Comparison of ENCODE assay signal across 32 cellular contexts in the genomic region with DNA sequence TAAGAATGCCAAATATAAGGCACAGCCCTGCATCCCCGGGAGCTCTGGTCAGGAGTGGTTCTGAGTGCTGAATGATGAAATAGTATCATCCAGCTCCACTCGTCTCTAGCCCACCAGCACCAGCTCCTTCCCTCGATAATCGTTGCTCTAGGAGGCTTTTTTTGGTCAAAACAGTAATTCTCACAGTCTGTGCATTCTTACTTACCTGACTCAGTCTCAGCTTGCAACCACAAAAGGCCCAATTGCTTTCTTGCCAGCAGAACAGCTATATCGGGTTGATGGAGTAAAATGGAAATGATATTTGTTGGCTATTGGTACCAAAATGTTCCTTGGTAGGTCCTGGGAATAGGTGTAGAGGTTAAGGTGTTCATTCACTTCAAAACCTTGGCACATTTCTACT.
"Had no signal": no experiment of that assay in that cellular context is flagged by ENCODE, and none has a peak within 500 bp of the region (broad histone marks: within the 10 kb centered on the region; RNA-seq: fewer than 3 reads in every experiment).

No MANE protein-coding gene starts in this region.

- H3K36me3 ChIP-seq: adrenal gland, brain microvascular endothelial cell, esophagus squamous epithelium had no signal

- ATAC-seq: activated CD4-positive, alpha-beta T cell treated with anti-CD3 and anti-CD28 coated beads for 36 hours; activated CD8-positive, alpha-beta memory T cell treated with anti-CD3 and anti-CD28 coated beads, Interleukin-2, amount 10 ng/mL, durations not matched to agents 7 days and 5 days; activated CD8-positive, alpha-beta T cell treated with anti-CD3 and anti-CD28 coated beads, Interleukin-2, amount 10 ng/mL, durations not matched to agents 7 days and 5 days; activated naive CD8-positive, alpha-beta T cell treated with anti-CD3 and anti-CD28 coated beads, Interleukin-2, amount 50 U/mL, for 24 hours; effector memory CD8-positive, alpha-beta T cell; T-helper 17 cell had no signal

- H3K9me3 Mint-ChIP-seq: activated CD4-positive, alpha-beta memory T cell treated with anti-CD3 and anti-CD28 coated beads for 36 hours; activated CD4-positive, alpha-beta T cell treated with anti-CD3 and anti-CD28 coated beads, Interleukin-2, amount 10 ng/mL, durations not matched to agents 24 days and 14 days; activated naive CD4-positive, alpha-beta T cell treated with anti-CD3 and anti-CD28 coated beads for 36 hours; activated naive CD4-positive, alpha-beta T cell treated with anti-CD3 and anti-CD28 coated beads, Interleukin-2, amount 50 U/mL, for 24 hours; activated naive CD8-positive, alpha-beta T cell treated with anti-CD3 and anti-CD28 coated beads for 36 hours; activated T-helper 1 cell treated with anti-CD3 and anti-CD28 coated beads, Interleukin-12 subunit alpha, Interleukin-12 subunit beta, Interleukin-2, Interleukin-4 antibody, amounts not matched to agents 30 ng/mL and 10 ng/mL and 1 ng/mL, durations not matched to agents 14 hours and 24 hours and 36 hours; activated T-helper 2 cell treated with anti-CD3 and anti-CD28 coated beads, Interferon-gamma antibody, Interleukin-2, Interleukin-4, amounts not matched to agents 10 μg/mL and 5 μg/mL and 100 μg/mL, durations not matched to agents 14 hours and 24 hours and 36 hours; T-helper 2 cell treated with Interferon-gamma antibody and Interleukin-4, amounts not matched to agents 5 μg/mL and 100 μg/mL, for 36 hours had no signal

- H3K4me3 Mint-ChIP-seq: activated CD4-positive, alpha-beta memory T cell treated with anti-CD3 and anti-CD28 coated beads for 36 hours; activated CD4-positive, alpha-beta T cell treated with anti-CD3 and anti-CD28 coated beads for 36 hours; activated CD4-positive, alpha-beta T cell treated with anti-CD3 and anti-CD28 coated beads, Interleukin-2, amount 10 ng/mL, durations not matched to agents 24 days and 14 days; activated CD8-positive, alpha-beta memory T cell treated with anti-CD3 and anti-CD28 coated beads, Interleukin-2, amount 10 ng/mL, durations not matched to agents 7 days and 5 days; activated CD8-positive, alpha-beta T cell treated with anti-CD3 and anti-CD28 coated beads, Interleukin-2, amount 10 ng/mL, durations not matched to agents 7 days and 5 days; activated naive CD4-positive, alpha-beta T cell treated with anti-CD3 and anti-CD28 coated beads for 36 hours; activated naive CD4-positive, alpha-beta T cell treated with anti-CD3 and anti-CD28 coated beads, Interleukin-2, amount 50 U/mL, for 24 hours; activated naive CD8-positive, alpha-beta T cell treated with anti-CD3 and anti-CD28 coated beads for 36 hours; activated naive CD8-positive, alpha-beta T cell treated with anti-CD3 and anti-CD28 coated beads, Interleukin-2, amount 50 U/mL, for 24 hours; activated T-helper 1 cell treated with anti-CD3 and anti-CD28 coated beads, Interleukin-12 subunit alpha, Interleukin-12 subunit beta, Interleukin-2, Interleukin-4 antibody, amounts not matched to agents 30 ng/mL and 10 ng/mL and 1 ng/mL, durations not matched to agents 14 hours and 24 hours and 36 hours; effector memory CD8-positive, alpha-beta T cell; T-helper 17 cell; T-helper 2 cell treated with Interferon-gamma antibody and Interleukin-4, amounts not matched to agents 5 μg/mL and 100 μg/mL, for 36 hours had no signal

- H3K4me1 ChIP-seq: adrenal gland, esophagus squamous epithelium had no signal

- DNase-seq: activated CD4-positive, alpha-beta memory T cell treated with anti-CD3 and anti-CD28 coated beads for 36 hours; activated CD4-positive, alpha-beta T cell treated with anti-CD3 and anti-CD28 coated beads for 36 hours; activated CD4-positive, alpha-beta T cell treated with anti-CD3 and anti-CD28 coated beads, Interleukin-2, amount 10 ng/mL, durations not matched to agents 24 days and 14 days; activated CD4-positive, CD25-positive, alpha-beta regulatory T cell; activated CD4-positive, CD25-positive, alpha-beta regulatory T cell treated with anti-CD3 and anti-CD28 coated beads, Interleukin-2, amount 50 U/mL, for 72 hours; activated CD8-positive, alpha-beta memory T cell treated with anti-CD3 and anti-CD28 coated beads, Interleukin-2, amount 10 ng/mL, durations not matched to agents 7 days and 5 days; activated CD8-positive, alpha-beta memory T cell treated with anti-CD3 and anti-CD28 coated beads, Interleukin-2, amount 50 U/mL, for 4 hours; activated CD8-positive, alpha-beta T cell treated with anti-CD3 and anti-CD28 coated beads, Interleukin-2, amount 10 ng/mL, durations not matched to agents 7 days and 5 days; activated effector memory CD4-positive, alpha-beta T cell treated with anti-CD3 and anti-CD28 coated beads, Interleukin-2, amount 50 U/mL, for 16 hours; activated naive CD4-positive, alpha-beta T cell treated with anti-CD3 and anti-CD28 coated beads for 36 hours; activated naive CD8-positive, alpha-beta T cell treated with anti-CD3 and anti-CD28 coated beads for 36 hours; activated naive CD8-positive, alpha-beta T cell treated with anti-CD3 and anti-CD28 coated beads, Interleukin-2, amount 50 U/mL, for 24 hours; activated T-cell treated with anti-CD3 and anti-CD28 coated beads, Interleukin-2, amount 50 U/mL, for 1 hour; activated T-cell treated with anti-CD3 and anti-CD28 coated beads, Interleukin-2, amount 50 U/mL, for 48 hours; adrenal gland; brain microvascular endothelial cell; caudate nucleus; cortex of kidney; dermis blood vessel endothelial cell; effector CD4-positive, alpha-beta T cell; effector memory CD8-positive, alpha-beta T cell; erythroblast; esophagus squamous epithelium; foreskin melanocyte; head of caudate nucleus; T-helper 1 cell; T-helper 17 cell; T1000 had no signal

- H3K9me3 ChIP-seq: adrenal gland, esophagus squamous epithelium had no signal

- H3K4me3 ChIP-seq: adrenal gland, esophagus squamous epithelium had no signal

- H3K27me3 ChIP-seq: adrenal gland, brain microvascular endothelial cell, esophagus squamous epithelium had no signal

- H3K4me1 Mint-ChIP-seq: activated CD4-positive, alpha-beta T cell treated with anti-CD3 and anti-CD28 coated beads for 36 hours; activated CD4-positive, alpha-beta T cell treated with anti-CD3 and anti-CD28 coated beads, Interleukin-2, amount 10 ng/mL, durations not matched to agents 24 days and 14 days; activated CD8-positive, alpha-beta memory T cell treated with anti-CD3 and anti-CD28 coated beads, Interleukin-2, amount 10 ng/mL, durations not matched to agents 7 days and 5 days; activated naive CD4-positive, alpha-beta T cell treated with anti-CD3 and anti-CD28 coated beads, Interleukin-2, amount 50 U/mL, for 24 hours; activated naive CD8-positive, alpha-beta T cell treated with anti-CD3 and anti-CD28 coated beads for 36 hours; activated naive CD8-positive, alpha-beta T cell treated with anti-CD3 and anti-CD28 coated beads, Interleukin-2, amount 50 U/mL, for 24 hours; T-helper 17 cell had no signal

- H3K27me3 Mint-ChIP-seq: activated CD4-positive, alpha-beta memory T cell treated with anti-CD3 and anti-CD28 coated beads for 36 hours; activated CD4-positive, alpha-beta T cell treated with anti-CD3 and anti-CD28 coated beads for 36 hours; activated CD4-positive, alpha-beta T cell treated with anti-CD3 and anti-CD28 coated beads, Interleukin-2, amount 10 ng/mL, durations not matched to agents 24 days and 14 days; activated CD8-positive, alpha-beta memory T cell treated with anti-CD3 and anti-CD28 coated beads, Interleukin-2, amount 10 ng/mL, durations not matched to agents 7 days and 5 days; activated naive CD4-positive, alpha-beta T cell treated with anti-CD3 and anti-CD28 coated beads, Interleukin-2, amount 50 U/mL, for 24 hours; effector memory CD8-positive, alpha-beta T cell had no signal

- H3K27ac ChIP-seq: adrenal gland, brain microvascular endothelial cell, esophagus squamous epithelium had no signal

- H3K27ac Mint-ChIP-seq: activated CD4-positive, alpha-beta memory T cell treated with anti-CD3 and anti-CD28 coated beads for 36 hours; activated CD4-positive, alpha-beta T cell treated with anti-CD3 and anti-CD28 coated beads for 36 hours; activated CD4-positive, alpha-beta T cell treated with anti-CD3 and anti-CD28 coated beads, Interleukin-2, amount 10 ng/mL, durations not matched to agents 24 days and 14 days; activated CD8-positive, alpha-beta memory T cell treated with anti-CD3 and anti-CD28 coated beads, Interleukin-2, amount 10 ng/mL, durations not matched to agents 7 days and 5 days; activated CD8-positive, alpha-beta T cell treated with anti-CD3 and anti-CD28 coated beads, Interleukin-2, amount 10 ng/mL, durations not matched to agents 7 days and 5 days; activated naive CD4-positive, alpha-beta T cell treated with anti-CD3 and anti-CD28 coated beads for 36 hours; activated naive CD4-positive, alpha-beta T cell treated with anti-CD3 and anti-CD28 coated beads, Interleukin-2, amount 50 U/mL, for 24 hours; activated naive CD8-positive, alpha-beta T cell treated with anti-CD3 and anti-CD28 coated beads for 36 hours; activated naive CD8-positive, alpha-beta T cell treated with anti-CD3 and anti-CD28 coated beads, Interleukin-2, amount 50 U/mL, for 24 hours; activated T-helper 1 cell treated with anti-CD3 and anti-CD28 coated beads, Interleukin-12 subunit alpha, Interleukin-12 subunit beta, Interleukin-2, Interleukin-4 antibody, amounts not matched to agents 30 ng/mL and 10 ng/mL and 1 ng/mL, durations not matched to agents 14 hours and 24 hours and 36 hours; activated T-helper 2 cell treated with anti-CD3 and anti-CD28 coated beads, Interferon-gamma antibody, Interleukin-2, Interleukin-4, amounts not matched to agents 10 μg/mL and 5 μg/mL and 100 μg/mL, durations not matched to agents 14 hours and 24 hours and 36 hours; effector memory CD8-positive, alpha-beta T cell; T-helper 17 cell; T-helper 2 cell treated with Interferon-gamma antibody and Interleukin-4, amounts not matched to agents 5 μg/mL and 100 μg/mL, for 36 hours had no signal

- H3K36me3 Mint-ChIP-seq: activated CD4-positive, alpha-beta memory T cell treated with anti-CD3 and anti-CD28 coated beads for 36 hours; activated CD8-positive, alpha-beta memory T cell treated with anti-CD3 and anti-CD28 coated beads, Interleukin-2, amount 10 ng/mL, durations not matched to agents 7 days and 5 days; activated naive CD4-positive, alpha-beta T cell treated with anti-CD3 and anti-CD28 coated beads, Interleukin-2, amount 50 U/mL, for 24 hours; activated naive CD8-positive, alpha-beta T cell treated with anti-CD3 and anti-CD28 coated beads for 36 hours had no signal
